In the genomic region with DNA sequence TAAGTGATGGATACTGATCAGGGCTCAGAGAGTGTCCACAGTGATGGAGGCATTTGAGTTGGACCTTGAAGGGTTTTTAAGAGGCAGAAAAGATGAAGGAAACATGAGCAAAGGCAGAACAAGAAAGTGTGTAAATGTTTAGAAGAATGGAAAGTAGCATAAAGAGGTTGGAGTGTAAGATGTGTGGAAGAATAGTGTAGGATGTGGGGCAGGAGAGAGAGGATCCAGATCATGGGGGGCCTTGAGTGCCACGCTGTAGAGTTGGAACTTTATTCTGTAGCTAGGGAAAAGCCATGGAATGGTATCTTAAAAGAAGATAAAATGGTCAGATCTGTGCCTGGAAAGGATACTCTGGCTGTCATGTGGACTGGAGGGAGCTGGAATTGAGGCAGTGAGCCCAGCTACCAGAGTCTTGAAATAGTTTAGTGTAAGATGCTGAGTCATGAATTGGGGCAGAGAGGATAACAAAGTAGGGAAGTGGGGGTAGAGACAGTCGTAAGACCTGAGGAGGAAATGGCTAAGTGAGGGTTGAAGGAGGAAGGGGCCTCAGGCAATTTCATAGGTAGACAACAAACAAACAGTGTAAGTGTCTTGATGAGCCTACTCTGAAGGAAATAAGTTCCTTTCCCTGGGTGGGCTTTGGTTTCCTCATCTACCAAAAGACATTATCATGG, we compare ENCODE assay signal across 11 cellular contexts. TPM values are rescaled to one million over a fixed set of nuclear protein-coding genes. Genes with fewer than 3 reads are reported as not detected.
A peak's percentile ranks its signal among the peaks of the same experiment; 100 is the strongest.
DNase-seq lines count a peak whose midpoint lies in the region; ATAC-seq, FAIRE-seq and TF ChIP-seq lines count a peak whose summit lies in the region.
"Had no signal": no experiment of that assay in that cellular context is flagged by ENCODE, and none has a peak within 500 bp of the region (broad histone marks: within the 10 kb centered on the region; RNA-seq: fewer than 3 reads in every experiment).

No MANE protein-coding gene starts in this region.

- POLR2A ChIA-PET in T-cell (lab: Charles Lee): no interaction called here

- ATAC-seq in gastroesophageal sphincter (peak; percentile 46), HG02840 (IDR thresholded peaks at IDR 0.05; ENCODE audit: low FRiP score, unreplicated experiment) (no peak), T-cell (replicated peaks in 1 of 4) (no peak), HG03571 (IDR thresholded peaks at IDR 0.05; ENCODE audit: unreplicated experiment) (no peak)

- no peak overlapping the region for H3K27ac Mint-ChIP-seq in T-cell

- peaks cover 4 to 11% of the 10 kb centered on the region in 2 donors for H3K27me3 Mint-ChIP-seq in T-cell

- peak overlapping the region in 1 of 2 donors; percentile 2 for H3K4me3 ChIP-seq in gastroesophageal sphincter
- H3K4me3 ChIP-seq in sigmoid colon: peak overlapping the region in 1 of 4 donors; percentile 25

- H3K27me3 ChIP-seq in gastroesophageal sphincter (no peaks in the 10 kb centered on the region), sigmoid colon (no peaks in the 10 kb centered on the region)

- H3K4me1 ChIP-seq in gastroesophageal sphincter (peaks cover 0 to 28% (median 0%) of the 10 kb centered on the region in 3 donors), sigmoid colon (peaks cover 0 to 11% (median 9%) of the 10 kb centered on the region in 4 donors)

- H3K9me3 Mint-ChIP-seq in T-cell: no peaks in the 10 kb centered on the region

- TF ChIP-seq POLR2A in GM12892 (IDR thresholded peaks at IDR 0.05; ENCODE audit: low read depth, low read length) (no peak), gastroesophageal sphincter (IDR thresholded peaks at IDR 0.05) (no peak), sigmoid colon (IDR thresholded peaks at IDR 0.05) (no peak)

- CTCF ChIA-PET in T-cell (lab: Charles Lee): interaction anchor here in 1 of 2 donors (0.5 kb wide), 1 partner anchor 40 kb away, joined by 4 read pairs; no protein-coding TSS in a partner anchor

- peak; percentile 17 for FAIRE-seq in GM12892 (lab: Jason Lieb, UNC)

- H3K36me3 ChIP-seq in gastroesophageal sphincter: peaks cover 0 to 5% of the 10 kb centered on the region in 2 donors
- no peaks in the 10 kb centered on the region for H3K36me3 ChIP-seq in sigmoid colon

- intact Hi-C loops in sigmoid colon (cut with DNase I): no loop called here

- no peak for TF ChIP-seq EP300 in gastroesophageal sphincter (IDR thresholded peaks at IDR 0.05)
- TF ChIP-seq EP300 in sigmoid colon (IDR thresholded peaks at IDR 0.05): no peak

- H3K36me3 Mint-ChIP-seq in T-cell: no peaks in the 10 kb centered on the region

- TF ChIP-seq CTCF in gastroesophageal sphincter (IDR thresholded peaks at IDR 0.05) (no peak), sigmoid colon (IDR thresholded peaks at IDR 0.05) (no peak)

- H3K4me1 Mint-ChIP-seq in T-cell: no peaks in the 10 kb centered on the region

- H3K27ac ChIP-seq in gastroesophageal sphincter (peak overlapping the region in 3 of 4 donors; percentile 37 to 68 (median 54)), sigmoid colon (peak overlapping the region; percentile 45 to 69 (median 56))

- 37 to 75% methylated on average over 2 of the region's 2 CpGs for WGBS in gastroesophageal sphincter (ENCODE audit: low coverage in 1 of 2), 2 donors
- 61 to 63% methylated on average over 2 of the region's 2 CpGs for WGBS in sigmoid colon, 2 donors

- no peak overlapping the region for H3K4me3 Mint-ChIP-seq in T-cell

- DNase-seq in GM12892 (ENCODE audit: insufficient read length) (no peak), SIG-M5 (lab: John Stamatoyannopoulos, UW) (peak; percentile 59), sigmoid colon (no peak), NCI-H2029 treated with DMSO at 0.1 percent for 48 hours (lab: John Stamatoyannopoulos, UW) (no peak), T-cell (no peak)
- DNase-seq: DMS79 treated with DMSO at 0.1 percent for 48 hours; MM.1S; stimulated activated CD8-positive, alpha-beta memory T cell treated with anti-CD3 and anti-CD28 coated beads, Interleukin-4, amount 100 ng/mL, for 48 hours had no signal

- H3K9me3 ChIP-seq in gastroesophageal sphincter: no peaks in the 10 kb centered on the region
- no peaks in the 10 kb centered on the region for H3K9me3 ChIP-seq in sigmoid colon

RNA-seq across cellular contexts. Expression of a gene that starts 6.7 kb away (rescaled TPM):
- polyA plus RNA-seq in GM12892 (2012; ENCODE audit: missing spikeins): not detected
- 10 to 100 TPM in 1 of 4 donors, 1 to 10 TPM in 3; 4.2 to 21.9 (median 5.2) TPM for total RNA-seq in gastroesophageal sphincter
- total RNA-seq in sigmoid colon: 10 to 100 TPM in 1 of 4 donors, 1 to 10 TPM in 3; 5.4 to 12.5 (median 6.8) TPM
- 10 to 100 TPM in 2 of 3 donors, 1 to 10 TPM in 1; 9.6 to 30.1 (median 22.0) TPM for polyA plus RNA-seq in sigmoid colon
- total RNA-seq in T-cell: under 1 TPM in 2 of 5 donors, not detected in 3; 0.16 to 0.73 TPM

RNA-seq across cellular contexts. Expression of a gene that starts 32.9 kb away (rescaled TPM):
- polyA plus RNA-seq in GM12892 (2012; ENCODE audit: missing spikeins): 3.8 TPM
- total RNA-seq in gastroesophageal sphincter: 1 to 10 TPM in 3 of 4 donors, under 1 TPM in 1; 0.45 to 3.4 (median 3.1) TPM
- total RNA-seq in sigmoid colon: 1 to 10 TPM; 3.2 to 3.9 (median 3.8) TPM
- polyA plus RNA-seq in sigmoid colon: 1 to 10 TPM; 1.2 to 2.5 (median 2.1) TPM
- 10 to 100 TPM in 4 of 5 donors, 1 to 10 TPM in 1; 8.9 to 16.1 (median 11.5) TPM for total RNA-seq in T-cell
